26 cellular contexts compared by ENCODE assay signal in genomic region chr20:22383156-22383555, GRCh38.
DNase-seq lines count a peak whose midpoint lies in the region; ATAC-seq, FAIRE-seq and TF ChIP-seq lines count a peak whose summit lies in the region.
"Had no signal": no experiment of that assay in that cellular context is flagged by ENCODE, and none has a peak within 500 bp of the region (broad histone marks: within the 10 kb centered on the region; RNA-seq: fewer than 3 reads in every experiment).

No MANE protein-coding gene starts in this region.

- peak overlapping the region; percentile 31 for H3K4me2 ChIP-seq in PC-3 (ENCODE audit: low read length)

- no peaks in the 10 kb centered on the region for H3F3A ChIP-seq in PC-3 (ENCODE audit: low read length, unreplicated experiment)

- FAIRE-seq in bronchial epithelial cell (lab: Jason Lieb, UNC), result peak; percentile 13
- FAIRE-seq: colon had no signal

- TF ChIP-seq CTCF in PC-3 (conservative IDR thresholded peaks at IDR 0.05; ENCODE audit: low read depth, low read length), result no peak
- TF ChIP-seq CTCF in bronchial epithelial cell (IDR thresholded peaks at IDR 0.05; ENCODE audit: insufficient read depth, low read length, severe bottlenecking), result no peak
- TF ChIP-seq CTCF in upper lobe of left lung (IDR thresholded peaks at IDR 0.05), result no peak

- 70% methylated on average over 4 of the region's 4 CpGs for WGBS in upper lobe of left lung, 2 donors

- H3K27me3 ChIP-seq in PC-3 (ENCODE audit: low read length), result no peaks in the 10 kb centered on the region
- H3K27me3 ChIP-seq in bronchial epithelial cell (ENCODE audit: control insufficient read depth, insufficient read depth, low read length), result no peaks in the 10 kb centered on the region
- no peaks in the 10 kb centered on the region for H3K27me3 ChIP-seq in upper lobe of left lung
- H3K27me3 ChIP-seq: brain microvascular endothelial cell had no signal

- H3K27ac ChIP-seq in PC-3 (ENCODE audit: low read length) (peak overlapping the region; percentile 36), upper lobe of left lung (peak overlapping the region in 1 of 4 donors; percentile 23)
- H3K27ac ChIP-seq: brain microvascular endothelial cell, thoracic aorta, WERI-Rb-1 had no signal

- no peaks in the 10 kb centered on the region for H4K20me1 ChIP-seq in PC-3 (ENCODE audit: low read length)

- DNase-seq in H4 (ENCODE audit: low spot score), result peak; percentile 61
- no peak for DNase-seq in PC-3
- DNase-seq in bronchial epithelial cell (ENCODE audit: low read depth), result no peak
- peak; percentile 86 for DNase-seq in renal cortical epithelial cell (ENCODE audit: low read depth)
- no peak for DNase-seq in hepatic stellate cell (ENCODE audit: low spot score)
- no peak for DNase-seq in hippocampal formation (lab: John Stamatoyannopoulos, UW)
- no peak for DNase-seq in upper lobe of left lung
- DNase-seq: activated naive CD4-positive, alpha-beta T cell treated with Interleukin-2 at 50 U/mL for 16 hours; activated T-cell treated with anti-CD3 and anti-CD28 coated beads, Interleukin-2, amount 50 U/mL, for 4 hours; brain microvascular endothelial cell; CD8-positive, alpha-beta memory T cell; effector CD4-positive, alpha-beta T cell; head of caudate nucleus; IMR-90; left cardiac atrium; NCI-H1417 treated with DMSO at 0.1 percent for 48 hours; NCI-H2081; NCI-H2227 treated with DMSO at 0.1 percent for 48 hours; NCI-H526 treated with DMSO at 0.1 percent for 48 hours; right cardiac atrium; stimulated activated CD4-positive, alpha-beta T cell treated with anti-CD3 and anti-CD28 coated beads, Interleukin-15, amount 100 ng/mL, for 24 hours; stimulated activated naive CD8-positive, alpha-beta T cell treated with anti-CD3 and anti-CD28 coated beads, Interleukin-15, Interleukin-2, amounts not matched to agents 100 U/mL and 50 U/mL, for 24 hours; WERI-Rb-1 had no signal

- POLR2A ChIA-PET in PC-3 (lab: Charles Lee; ENCODE audit: unreplicated experiment), result no interaction called here

- peak overlapping the region; percentile 10; the same call in 1 of the 2 replicates for H2AFZ ChIP-seq in PC-3 (ENCODE audit: low read length)

- CTCF ChIA-PET in PC-3 (lab: Charles Lee), result no interaction called here

- BruUV-seq in PC-3 (replicated peaks; lab: Mats Ljungman, UMichigan), result no TSS peak

- ATAC-seq in PC-3, result no peak
- no peak for ATAC-seq in GM19023 (IDR thresholded peaks at IDR 0.05; ENCODE audit: unreplicated experiment)
- ATAC-seq in upper lobe of left lung (ENCODE audit: low FRiP score in 2 of 2), result no peak
- ATAC-seq: activated T-cell treated with anti-CD3 and anti-CD28 coated beads, Interleukin-2, amount 50 U/mL, for 4 hours; left cardiac atrium; right cardiac atrium; stimulated activated naive CD8-positive, alpha-beta T cell treated with anti-CD3 and anti-CD28 coated beads, Interleukin-15, Interleukin-2, amounts not matched to agents 100 U/mL and 50 U/mL, for 24 hours had no signal

- H3K9ac ChIP-seq in PC-3 (ENCODE audit: low read length), result no peak overlapping the region

- TF ChIP-seq EP300 in upper lobe of left lung (IDR thresholded peaks at IDR 0.05), result no peak

- H3K79me2 ChIP-seq in PC-3 (ENCODE audit: low read length), result no peaks in the 10 kb centered on the region

- H3K36me3 ChIP-seq in PC-3 (ENCODE audit: low read depth, low read length) (no peaks in the 10 kb centered on the region), bronchial epithelial cell (ENCODE audit: control insufficient read depth, insufficient read depth, low read length) (no peaks in the 10 kb centered on the region), upper lobe of left lung (no peaks in the 10 kb centered on the region)
- H3K36me3 ChIP-seq: brain microvascular endothelial cell, thoracic aorta, WERI-Rb-1 had no signal

- intact Hi-C loops in PC-3 (cut with micrococcal nuclease), result loop anchor here (10.0 kb wide), 1 partner anchor 972 kb away; the partner anchor contains the start of gene NXT1

- H3K9me2 ChIP-seq in PC-3 (replicated peaks; ENCODE audit: low read length), result no peaks in the 10 kb centered on the region

- no peak for TF ChIP-seq POLR2A in upper lobe of left lung (IDR thresholded peaks at IDR 0.05)

- H3K4me3 ChIP-seq in PC-3 (ENCODE audit: low read length) (no peak overlapping the region), bronchial epithelial cell (ENCODE audit: low read depth, low read length) (no peak overlapping the region), upper lobe of left lung (no peak overlapping the region)
- H3K4me3 ChIP-seq: thoracic aorta had no signal

- H3K4me1 ChIP-seq in PC-3 (ENCODE audit: insufficient read depth, low read length) (peaks cover 58% of the 10 kb centered on the region), upper lobe of left lung (peaks cover 0 to 6% (median 0%) of the 10 kb centered on the region in 4 donors)

- H3K9me3 ChIP-seq in PC-3 (ENCODE audit: low read length) (no peaks in the 10 kb centered on the region), upper lobe of left lung (no peaks in the 10 kb centered on the region)
- H3K9me3 ChIP-seq: thoracic aorta had no signal

Comparison
In these comparisons a context has a peak if more than half of its experiments do, and no peak if none do; other contexts are left out.
1. DNase-seq: peak in H4 (single experiment) and renal cortical epithelial cell (single experiment); none in PC-3 (single experiment), bronchial epithelial cell (single experiment), hepatic stellate cell (single experiment), hippocampal formation (0 of 2) and upper lobe of left lung (0 of 2).